ENCODE assay signal across 16 cellular contexts in the genomic region with DNA sequence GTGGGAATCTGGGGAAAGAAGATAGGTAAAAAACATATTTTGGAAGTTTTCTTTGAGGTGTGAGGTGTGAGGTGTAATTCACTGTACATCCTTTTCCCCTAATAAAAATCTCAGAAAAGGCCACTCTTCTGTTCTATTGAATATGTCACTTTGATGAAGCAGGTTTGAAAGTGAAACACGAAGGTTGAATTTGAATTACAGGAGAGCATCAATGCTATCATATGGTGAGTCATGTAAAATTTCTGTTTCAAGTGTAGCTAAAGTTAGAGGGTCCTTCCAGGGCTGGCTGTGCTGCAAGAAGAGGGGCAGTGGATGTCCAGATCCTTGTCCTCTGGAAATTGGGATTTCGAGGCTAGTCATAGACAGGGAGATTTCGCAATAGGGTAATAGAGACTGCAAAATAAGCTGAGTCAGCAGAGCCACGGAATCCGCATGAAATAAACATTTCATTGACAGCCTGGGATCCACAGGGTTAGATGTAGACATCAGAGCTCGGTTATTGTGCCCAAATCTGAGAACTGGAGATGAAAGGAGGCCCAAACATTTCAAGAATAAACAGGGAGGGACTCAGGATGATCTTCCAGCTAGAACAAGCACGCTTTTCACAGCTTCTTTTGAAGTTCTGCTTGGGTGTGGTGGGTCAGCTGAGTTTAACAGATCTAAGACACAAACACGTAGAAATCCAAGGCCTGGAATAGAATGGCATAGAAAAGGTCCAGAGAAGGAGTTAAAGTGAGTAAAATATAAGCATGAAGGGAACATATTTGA.
A peak's percentile ranks its signal among the peaks of the same experiment; 100 is the strongest.
DNase-seq lines count a peak whose midpoint lies in the region; ATAC-seq, FAIRE-seq and TF ChIP-seq lines count a peak whose summit lies in the region.
"Had no signal": no experiment of that assay in that cellular context is flagged by ENCODE, and none has a peak within 500 bp of the region (broad histone marks: within the 10 kb centered on the region; RNA-seq: fewer than 3 reads in every experiment).

No MANE protein-coding gene starts in this region.

- no peak for TF ChIP-seq POLR2A in endothelial cell of umbilical vein (IDR thresholded peaks at IDR 0.05; ENCODE audit: low read depth, low read length)

- peak overlapping the region; percentile 21 for H3K27ac Mint-ChIP-seq in neural progenitor cell
- H3K27ac Mint-ChIP-seq: mesothelial cell of epicardium had no signal

- no TSS peak for BruUV-seq in endothelial cell of umbilical vein (replicated peaks; lab: Mats Ljungman, UMichigan)

- peak overlapping the region; percentile 9 for H2AFZ ChIP-seq in endothelial cell of umbilical vein (ENCODE audit: low read depth, low read length)
- no peak overlapping the region for H2AFZ ChIP-seq in neural progenitor cell (replicated peaks)

- intact Hi-C loops in endothelial cell of umbilical vein (cut with micrococcal nuclease) = no loop called here

- H3K4me3 Mint-ChIP-seq in neural progenitor cell = no peak overlapping the region
- H3K4me3 Mint-ChIP-seq: mesothelial cell of epicardium had no signal

- H3K36me3 ChIP-seq in endothelial cell of umbilical vein (ENCODE audit: control insufficient read depth in 2 of 2, extremely low read depth in 1 of 2, insufficient read depth in 2 of 2, low read length in 2 of 2) (no peaks in the 10 kb centered on the region), neural progenitor cell (no peaks in the 10 kb centered on the region)
- H3K36me3 ChIP-seq: HAP-1 had no signal

- H3K4me2 ChIP-seq in endothelial cell of umbilical vein (ENCODE audit: insufficient read depth, low read length) (no peak overlapping the region), neural progenitor cell (no peak overlapping the region)

- CTCF ChIA-PET in endothelial cell of umbilical vein (lab: Charles Lee) = interaction anchor here (0.8 to 1.4 kb wide), 4 partner anchors 8 to 37 kb away, joined by 3 read pairs; no protein-coding TSS in a partner anchor

- H3K27me3 Mint-ChIP-seq in neural progenitor cell (ENCODE audit: insufficient read depth, low read depth) = no peaks in the 10 kb centered on the region

- H3K9me1 ChIP-seq in endothelial cell of umbilical vein (replicated peaks; ENCODE audit: control insufficient read depth, extremely low read depth, insufficient read depth, low read length) = no peaks in the 10 kb centered on the region

- peaks cover 3 to 4% of the 10 kb centered on the region in 2 experiments for H3K27me3 ChIP-seq in endothelial cell of umbilical vein (ENCODE audit: control insufficient read depth in 2 of 2, insufficient read depth in 2 of 2, low read length in 2 of 2)
- no peaks in the 10 kb centered on the region for H3K27me3 ChIP-seq in neural progenitor cell

- H3K4me1 ChIP-seq in endothelial cell of umbilical vein (ENCODE audit: control insufficient read depth, extremely low read depth, insufficient read depth, low read length) (no peaks in the 10 kb centered on the region), neural progenitor cell (peaks cover 4% of the 10 kb centered on the region)
- H3K4me1 ChIP-seq: HAP-1 had no signal

- peaks cover 9% of the 10 kb centered on the region for H3K4me1 Mint-ChIP-seq in neural progenitor cell

- TF ChIP-seq CTCF in endothelial cell of umbilical vein (IDR thresholded peaks at IDR 0.05; ENCODE audit: extremely low read depth in 1 of 2, insufficient read depth in 1 of 2, low read depth in 1 of 2, low read length in 2 of 2) (no peak), neural progenitor cell (IDR thresholded peaks at IDR 0.05) (no peak)

- H4K20me1 ChIP-seq in endothelial cell of umbilical vein (replicated peaks; ENCODE audit: control insufficient read depth, extremely low read depth, insufficient read depth, low read length) = no peaks in the 10 kb centered on the region
- H4K20me1 ChIP-seq in neural progenitor cell (ENCODE audit: low read depth) = no peaks in the 10 kb centered on the region

- no peak overlapping the region for H3K27ac ChIP-seq in endothelial cell of umbilical vein (ENCODE audit: insufficient read depth, low read depth, low read length)
- H3K27ac ChIP-seq in neural progenitor cell = no peak overlapping the region

- H3K9me3 Mint-ChIP-seq in neural progenitor cell = no peaks in the 10 kb centered on the region

- no peak for ATAC-seq in GM19455 (IDR thresholded peaks at IDR 0.05; ENCODE audit: unreplicated experiment)

- no peak overlapping the region for H3K4me3 ChIP-seq in endothelial cell of umbilical vein (replicated peaks in 1 of 3; ENCODE audit: insufficient read depth in 1 of 3, low read depth in 1 of 3, low read length in 3 of 3)
- no peak overlapping the region for H3K4me3 ChIP-seq in neural progenitor cell
- H3K4me3 ChIP-seq: HAP-1 had no signal

- H3K9me3 ChIP-seq in endothelial cell of umbilical vein (replicated peaks; ENCODE audit: control insufficient read depth, insufficient read depth, low read length) = no peaks in the 10 kb centered on the region
- H3K9me3 ChIP-seq in neural progenitor cell (ENCODE audit: low read depth) = no peaks in the 10 kb centered on the region
- H3K9me3 ChIP-seq: HAP-1 had no signal

- POLR2A ChIA-PET in endothelial cell of umbilical vein (lab: Charles Lee) = no interaction called here

- no peak overlapping the region for H3K9ac ChIP-seq in endothelial cell of umbilical vein (replicated peaks; ENCODE audit: extremely low read depth, insufficient read depth, low read length)
- no peak overlapping the region for H3K9ac ChIP-seq in neural progenitor cell

- no peaks in the 10 kb centered on the region for H3K36me3 Mint-ChIP-seq in neural progenitor cell
- H3K36me3 Mint-ChIP-seq: mesothelial cell of epicardium had no signal

- no peaks in the 10 kb centered on the region for H3F3A ChIP-seq in neural progenitor cell (ENCODE audit: low read depth)

- no peaks in the 10 kb centered on the region for H3K79me2 ChIP-seq in endothelial cell of umbilical vein (ENCODE audit: control insufficient read depth, insufficient read depth, low read length)
- H3K79me2 ChIP-seq in neural progenitor cell (ENCODE audit: low read depth) = no peaks in the 10 kb centered on the region

- no peak for FAIRE-seq in endothelial cell of umbilical vein (lab: Jason Lieb, UNC)
- FAIRE-seq: bronchial epithelial cell had no signal

- dilution Hi-C loops in endothelial cell of umbilical vein (cut with MboI; ENCODE audit: extremely low pct_ligation_motif_present, low sequenced_read_pairs) = no loop called here

- DNase-seq in AG20443 (ENCODE audit: low spot score) = peak; percentile 27
- DNase-seq in M059J (ENCODE audit: low read depth) = peak; percentile 64
- no peak for DNase-seq in endothelial cell of umbilical vein (ENCODE audit: low read depth, low spot score)
- no peak for DNase-seq in neural progenitor cell (ENCODE audit: low spot score)
- DNase-seq in SIG-M5 (lab: John Stamatoyannopoulos, UW) = no peak
- DNase-seq in effector CD4-positive, alpha-beta T cell = no peak
- no peak for DNase-seq in COR-L47 (lab: John Stamatoyannopoulos, UW)
- DNase-seq: activated CD4-positive, alpha-beta T cell treated with anti-CD3 and anti-CD28 coated beads for 48 hours; C1 segment of cervical spinal cord; NCI-H187 treated with DMSO at 0.1 percent for 48 hours; posterior cingulate gyrus; stimulated activated CD4-positive, alpha-beta T cell treated with anti-CD3 and anti-CD28 coated beads, Interleukin-2, amount 100 ng/mL, for 24 hours had no signal

TF ChIP-seq in endothelial cell of umbilical vein, 7 proteins besides CTCF, POLR2A, EP300 and RAD21:
- TF ChIP-seq EZH2 (IDR thresholded peaks at IDR 0.05; ENCODE audit: borderline replicate concordance, low read depth, low read length, severe bottlenecking) = no peak
- TF ChIP-seq POLR2AphosphoS5 (IDR thresholded peaks at IDR 0.05; ENCODE audit: insufficient read depth, low read depth, low read length) = no peak
- TF ChIP-seq GATA2 (IDR thresholded peaks at IDR 0.05; ENCODE audit: insufficient read depth, insufficient read length, low read depth, low read length) = no peak
- TF ChIP-seq FOS (IDR thresholded peaks at IDR 0.05; ENCODE audit: borderline replicate concordance, insufficient read depth, low read length) = no peak
- no peak for TF ChIP-seq MYC (IDR thresholded peaks at IDR 0.05; ENCODE audit: low read depth, low read length)
- TF ChIP-seq, protein P1, sequence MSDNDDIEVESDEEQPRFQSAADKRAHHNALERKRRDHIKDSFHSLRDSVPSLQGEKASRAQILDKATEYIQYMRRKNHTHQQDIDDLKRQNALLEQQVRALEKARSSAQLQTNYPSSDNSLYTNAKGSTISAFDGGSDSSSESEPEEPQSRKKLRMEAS (IDR thresholded peaks at IDR 0.05; ENCODE audit: insufficient read depth, insufficient read length) = no peak
- TF ChIP-seq JUN (IDR thresholded peaks at IDR 0.05; ENCODE audit: borderline replicate concordance, insufficient read depth, insufficient read length, low read depth) = no peak
TF ChIP-seq in endothelial cell of umbilical vein: peak in this region for 0.

Comparison
In these comparisons a context has a peak if more than half of its experiments do, and no peak if none do; other contexts are left out.
1. DNase-seq: peak in AG20443 (single experiment) and M059J (single experiment); none in endothelial cell of umbilical vein (single experiment), neural progenitor cell (single experiment), SIG-M5 (single experiment), effector CD4-positive, alpha-beta T cell (single experiment) and COR-L47 (single experiment).